ENCODE assay signal across 8 cellular contexts in genomic region chr3:52892625-52893311, GRCh38. TPM values are rescaled to one million over a fixed set of nuclear protein-coding genes. Genes with fewer than 3 reads are reported as not detected.
DNase-seq lines count a peak whose midpoint lies in the region; ATAC-seq and TF ChIP-seq lines count a peak whose summit lies in the region.

No MANE protein-coding gene starts in this region.

- peaks cover 11% of the 10 kb centered on the region for H3K36me3 ChIP-seq in SJSA1
- no peaks in the 10 kb centered on the region for H3K36me3 ChIP-seq in psoas muscle (ENCODE audit: insufficient read depth in 1 of 2, low read depth in 1 of 2)

- no peaks in the 10 kb centered on the region for H3K9me3 Mint-ChIP-seq in central memory CD8-positive, alpha-beta T cell

- H3K9me3 ChIP-seq in SJSA1 (replicated peaks) (no peaks in the 10 kb centered on the region), psoas muscle (no peaks in the 10 kb centered on the region)

- no peaks in the 10 kb centered on the region for H3K27me3 ChIP-seq in SJSA1 (replicated peaks)
- H3K27me3 ChIP-seq in psoas muscle (ENCODE audit: insufficient read depth in 3 of 3, low read length in 2 of 3), result no peaks in the 10 kb centered on the region

- TF ChIP-seq CTCF in GM10248 (IDR thresholded peaks at IDR 0.05; ENCODE audit: control extremely low read depth, extremely low read depth, low read depth, missing control alignments) (no peak), psoas muscle (IDR thresholded peaks at IDR 0.05) (no peak)

- H3K36me3 Mint-ChIP-seq in central memory CD8-positive, alpha-beta T cell (ENCODE audit: insufficient read depth), result peaks cover 3% of the 10 kb centered on the region

- ATAC-seq in central memory CD8-positive, alpha-beta T cell (replicated peaks; ENCODE audit: extremely low read depth, poor library complexity, severe bottlenecking), result peak; percentile 30
- ATAC-seq in psoas muscle, result peak in 3 of 4 donors; percentile 29 to 61 (median 54)
- no peak for ATAC-seq in HG02884 (IDR thresholded peaks at IDR 0.05; ENCODE audit: unreplicated experiment)
- ATAC-seq in GM18517 (IDR thresholded peaks at IDR 0.05; ENCODE audit: unreplicated experiment), result no peak

- no peaks in the 10 kb centered on the region for H3K27me3 Mint-ChIP-seq in central memory CD8-positive, alpha-beta T cell

- intact Hi-C loops in psoas muscle (cut with DNase I), result loop anchor here (2.0 to 5.0 kb wide), 2 partner anchors 40 to 50 kb away; no protein-coding TSS in a partner anchor

- peak overlapping the region; percentile 90 for H3K27ac Mint-ChIP-seq in central memory CD8-positive, alpha-beta T cell (ENCODE audit: low read depth)

- 53 to 71% (median 53%) methylated on average over 8 of the region's 8 CpGs for WGBS in psoas muscle, 3 donors

- peaks cover 79% of the 10 kb centered on the region for H3K4me1 Mint-ChIP-seq in central memory CD8-positive, alpha-beta T cell

- DNase-seq in GM10248 (ENCODE audit: extremely low spot score), result peak; percentile 62
- DNase-seq in SJSA1 (ENCODE audit: low read depth in 1 of 2, low spot score in 2 of 2), result peak in 1 of 2 experiments; percentile 15
- DNase-seq in central memory CD8-positive, alpha-beta T cell (ENCODE audit: low spot score in 2 of 2), result peak in 1 of 2 donors; percentile 19
- DNase-seq in psoas muscle, result no peak
- no peak for DNase-seq in T1000 (lab: John Stamatoyannopoulos, UW)
- DNase-seq in RPMI8226, result no peak

- CTCF ChIA-PET in GM10248 (lab: Yijun Ruan, JAX), result interaction anchor here (0.9 to 5.3 kb wide), 6 partner anchors 12 to 211 kb away, joined by 3 to 39 read pairs (median 6); no protein-coding TSS in a partner anchor

- H3K4me1 ChIP-seq in SJSA1 (replicated peaks) (peaks cover 16% of the 10 kb centered on the region), psoas muscle (peaks cover 44% of the 10 kb centered on the region)

- POLR2A ChIA-PET in GM10248 (lab: Yijun Ruan, JAX), result interaction anchor here (0.5 to 0.7 kb wide), 5 partner anchors 12 to 971 kb away, joined by 3 to 5 read pairs (median 3); no protein-coding TSS in a partner anchor

- peak overlapping the region; percentile 79 for H3K4me3 Mint-ChIP-seq in central memory CD8-positive, alpha-beta T cell

- H3K4me3 ChIP-seq in SJSA1 (peak overlapping the region; percentile 15), psoas muscle (peak overlapping the region; percentile 57)

- no peak overlapping the region for H3K27ac ChIP-seq in SJSA1
- H3K27ac ChIP-seq in psoas muscle, result peak overlapping the region; percentile 89

RNA-seq across cellular contexts. Expression of gene STIMATE, which starts 4.6 kb away (rescaled TPM):
- 14.5 and 14.8 TPM in 2 replicates for total RNA-seq in SJSA1 (2014; rRNA removed; shearing (Covaris generic))
- 10 to 100 TPM in 3 of 4 donors, 1 to 10 TPM in 1; 7.1 to 12.9 (median 11.3) TPM for total RNA-seq in psoas muscle
- 10 to 100 TPM in 1 of 3 donors, 1 to 10 TPM in 2; 3.5 to 22.3 (median 5.6) TPM for polyA plus RNA-seq in psoas muscle

RNA-seq across cellular contexts. Expression of gene MUSTN1, which starts 57.9 kb away (rescaled TPM):
- total RNA-seq in SJSA1 (2014; rRNA removed; shearing (Covaris generic)), result not detected in 2 replicates
- 1,000 to 10,000 TPM in 2 of 4 donors, 100 to 1,000 TPM in 2; 138 to 1,165 (median 841) TPM for total RNA-seq in psoas muscle
- 1,000 to 10,000 TPM in 1 of 3 donors, 100 to 1,000 TPM in 1, 10 to 100 TPM in 1; 91.1 to 1,241 (median 578) TPM for polyA plus RNA-seq in psoas muscle

Comparison
In these comparisons a context has a peak if more than half of its experiments do, and no peak if none do; other contexts are left out.
1. ATAC-seq: peak in central memory CD8-positive, alpha-beta T cell (single experiment) and psoas muscle (3 of 4); none in HG02884 (single experiment) and GM18517 (single experiment).
2. RNA of gene MUSTN1, which starts 57.9 kb away (total RNA-seq): 138 to 1,165 TPM in psoas muscle; not detected in SJSA1; every median in the first group is over 100 times any median in the second.